In the genomic region with DNA sequence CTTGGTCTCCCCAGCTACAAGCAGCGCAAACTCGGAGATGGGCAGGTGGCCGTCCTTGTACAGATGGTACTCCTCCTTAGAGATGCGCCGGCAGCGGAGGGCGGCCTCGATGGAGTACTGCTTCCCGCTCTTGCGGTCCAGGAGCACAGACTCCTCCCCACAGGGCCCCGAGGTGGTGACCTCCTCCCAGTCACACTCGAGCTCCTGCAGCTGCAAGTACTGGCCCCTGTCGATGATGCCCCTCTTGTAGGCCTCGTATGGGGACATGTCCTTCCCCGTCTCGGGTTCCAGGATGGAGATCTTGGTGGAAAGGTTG, we compare ENCODE assay signal across 10 cellular contexts. TPM values are rescaled to one million over a fixed set of nuclear protein-coding genes. Genes with fewer than 3 reads are reported as not detected.
"Had no signal": no experiment of that assay in that cellular context is flagged by ENCODE, and none has a peak within 500 bp of the region (broad histone marks: within the 10 kb centered on the region; RNA-seq: fewer than 3 reads in every experiment).

No MANE protein-coding gene starts in this region.

- FAIRE-seq: HTR-8/SVneo, K562 had no signal

- DNase-seq: GM23248, GOT3, H7, HFFc6, IMR-90 had no signal

- H3K36me3 ChIP-seq: HAP-1 had no signal

- H3K4me1 ChIP-seq: HAP-1 had no signal

- H2AFZ ChIP-seq: GM23248 had no signal

- H3K9me3 ChIP-seq: HAP-1 had no signal

- ATAC-seq: HCT116, K562 had no signal

- H3K27ac ChIP-seq: GM23248 had no signal

- H3K9ac ChIP-seq: GM23248 had no signal

- H3K4me3 ChIP-seq: GM23248, HAP-1, K562 had no signal

RNA-seq across cellular contexts. Expression of a gene that starts 19.3 kb away (rescaled TPM):
- total RNA-seq: GM23248, H4, H7, HFFc6, IMR-90 had no signal
- polyA plus RNA-seq: GM23248, IMR-90 had no signal
